In the genomic region with DNA sequence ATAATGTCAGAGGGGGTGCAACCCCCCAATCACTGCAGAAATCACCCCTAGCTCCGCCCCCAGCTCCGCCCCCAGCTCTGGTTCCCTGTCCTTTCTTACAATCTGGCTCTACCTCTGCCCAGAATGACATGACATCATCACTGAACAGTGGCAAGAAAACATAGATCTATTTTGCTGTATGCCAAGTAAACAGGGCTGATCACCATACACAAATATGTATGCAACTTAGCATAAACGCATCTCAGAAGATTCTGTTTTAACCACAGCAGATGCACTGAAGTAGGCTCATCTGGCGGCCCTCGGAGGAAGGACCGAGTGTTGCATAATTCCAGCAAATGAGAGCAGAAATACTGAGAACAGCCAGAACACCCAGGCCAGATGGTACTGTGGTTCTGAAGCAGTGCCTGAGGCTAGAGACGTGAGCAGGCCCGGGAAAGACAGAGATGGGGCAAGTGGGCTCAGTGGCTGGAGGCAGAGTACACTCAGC, we compare ENCODE assay signal across 8 cellular contexts.
DNase-seq lines count a peak whose midpoint lies in the region; ATAC-seq and TF ChIP-seq lines count a peak whose summit lies in the region.

No MANE protein-coding gene starts in this region.

- H3K18ac ChIP-seq in H9 (ENCODE audit: insufficient read length, low read depth, low read length), result peak overlapping the region; percentile 86

- H4K91ac ChIP-seq in H9 (ENCODE audit: insufficient read length, low read depth, low read length), result no peak overlapping the region

- H3K9me3 ChIP-seq in H9 (ENCODE audit: control insufficient read depth, low read depth, low read length) (no peaks in the 10 kb centered on the region), fibroblast of lung (ENCODE audit: control insufficient read depth, insufficient read depth, low read depth, low read length) (no peaks in the 10 kb centered on the region)

- H2AFZ ChIP-seq in H9 (ENCODE audit: low read length), result no peak overlapping the region
- no peak overlapping the region for H2AFZ ChIP-seq in fibroblast of lung (ENCODE audit: low read length)

- no peak overlapping the region for H3K23ac ChIP-seq in H9 (ENCODE audit: insufficient read length, low read depth, low read length)

- TF ChIP-seq CTCF in AG04449 (IDR thresholded peaks at IDR 0.05; ENCODE audit: insufficient read depth, low read length, missing control alignments) (no peak), H9 (conservative IDR thresholded peaks at IDR 0.05) (no peak), activated B cell treated with CpG ODN at 0.5 μM for 24 hours (IDR thresholded peaks at IDR 0.05) (no peak), fibroblast of lung (conservative IDR thresholded peaks at IDR 0.05 in 1 of 2, IDR thresholded peaks at IDR 0.05 in 1 of 2; ENCODE audit: low read depth in 1 of 2, low read length in 2 of 2) (no peak), GM13977 (IDR thresholded peaks at IDR 0.05; ENCODE audit: extremely low read depth, insufficient read depth, missing control alignments) (no peak)

- no peak overlapping the region for H2BK12ac ChIP-seq in H9 (ENCODE audit: insufficient read length, low read depth, low read length)

- peaks cover 2% of the 10 kb centered on the region for H3K79me1 ChIP-seq in H9 (ENCODE audit: insufficient read depth, low read depth, low read length, poor library complexity, severe bottlenecking)

- CTCF ChIA-PET in AG04449 (lab: Yijun Ruan, JAX), result interaction anchor here (0.7 to 3.9 kb wide), 8 partner anchors 11 to 83 kb away, joined by 3 to 17 read pairs (median 4); no protein-coding TSS in a partner anchor
- CTCF ChIA-PET in activated B cell treated with CpG ODN at 0.5 μM for 24 hours (lab: Charles Lee), result interaction anchor here (1.0 to 3.6 kb wide), 6 partner anchors 11 to 130 kb away, joined by 3 to 12 read pairs (median 4); no protein-coding TSS in a partner anchor

- no peaks in the 10 kb centered on the region for H3K79me2 ChIP-seq in H9 (ENCODE audit: insufficient read depth, low read length)
- H3K79me2 ChIP-seq in fibroblast of lung (ENCODE audit: control insufficient read depth, insufficient read depth, low read length), result peaks cover 49% of the 10 kb centered on the region

- no peak overlapping the region for H3K27ac ChIP-seq in H9 (ENCODE audit: insufficient read length, low read depth, low read length)
- peak overlapping the region; percentile 26 for H3K27ac ChIP-seq in fibroblast of lung (ENCODE audit: insufficient read depth, low read length)

- in situ Hi-C loops in GM13977 (cut with MboI; ENCODE audit: low pct_unique_long_range_greater_than_20kb, low sequenced_read_pairs, unreplicated experiment), result no loop called here

- H3K27ac Mint-ChIP-seq in H9, result peak overlapping the region in 2 of 3 experiments; percentile 27 to 56; a peak in 2 of 7 replicates
- H3K27ac Mint-ChIP-seq in activated B cell treated with CpG ODN at 0.5 μM for 24 hours, result peak overlapping the region; percentile 98

- H3K36me3 ChIP-seq in fibroblast of lung (ENCODE audit: control insufficient read depth, insufficient read depth, low read length), result no peaks in the 10 kb centered on the region

- no peak overlapping the region for H2BK15ac ChIP-seq in H9 (ENCODE audit: low read depth, low read length)

- H3K27me3 ChIP-seq in H9 (ENCODE audit: insufficient read depth, low read length), result no peaks in the 10 kb centered on the region
- no peaks in the 10 kb centered on the region for H3K27me3 ChIP-seq in fibroblast of lung (ENCODE audit: control insufficient read depth, insufficient read depth, low read length)

- no peak overlapping the region for H3K4ac ChIP-seq in H9 (ENCODE audit: low read depth, low read length)

- intact Hi-C loops in activated B cell treated with CpG ODN at 0.5 μM for 24 hours (cut with micrococcal nuclease), result loop anchor here (2.0 kb wide), 2 partner anchors 15 to 115 kb away; no protein-coding TSS in a partner anchor

- no peak overlapping the region for H4K8ac ChIP-seq in H9 (replicated peaks; ENCODE audit: insufficient read length, low read depth, low read length)

- H3K36me3 Mint-ChIP-seq in H9 (ENCODE audit: insufficient read depth in 1 of 3, low read depth in 3 of 3), result peaks cover 0 to 4% (median 1%) of the 10 kb centered on the region in 3 experiments; a peak in 1 of 7 replicates
- H3K36me3 Mint-ChIP-seq in activated B cell treated with CpG ODN at 0.5 μM for 24 hours (ENCODE audit: low read depth), result peaks cover 14% of the 10 kb centered on the region

- peak; percentile 6 for ATAC-seq in activated B cell treated with CpG ODN at 0.5 μM for 24 hours (ENCODE audit: low read depth)
- ATAC-seq in GM18861 (IDR thresholded peaks at IDR 0.05; ENCODE audit: unreplicated experiment), result no peak

- POLR2A ChIA-PET in AG04449 (lab: Yijun Ruan, JAX) (no interaction called here), activated B cell treated with CpG ODN at 0.5 μM for 24 hours (lab: Charles Lee) (interaction anchor here (1.0 to 1.9 kb wide), 6 partner anchors 11 to 66 kb away, joined by 3 to 11 read pairs (median 5); no protein-coding TSS in a partner anchor)

- WGBS in H9 (ENCODE audit: extremely low coverage, insufficient read length, low lambda C conversion rate), result no CpG with 5 or more reads among the region's 8 CpGs

- H2AK5ac ChIP-seq in H9 (ENCODE audit: insufficient read length, low read length), result no peak overlapping the region

- H3K4me3 Mint-ChIP-seq in H9 (no peak overlapping the region), activated B cell treated with CpG ODN at 0.5 μM for 24 hours (peak overlapping the region; percentile 66)

- H3K4me1 Mint-ChIP-seq in H9 (peaks cover 4 to 8% of the 10 kb centered on the region in 2 experiments; a peak in 3 of 4 replicates), activated B cell treated with CpG ODN at 0.5 μM for 24 hours (peaks cover 93% of the 10 kb centered on the region)

- H3K9me3 Mint-ChIP-seq in H9 (no peaks in the 10 kb centered on the region), activated B cell treated with CpG ODN at 0.5 μM for 24 hours (peaks cover 8% of the 10 kb centered on the region)

- no peak overlapping the region for H4K5ac ChIP-seq in H9 (ENCODE audit: insufficient read length, low read depth, low read length)

- H3K23me2 ChIP-seq in H9 (ENCODE audit: insufficient read length, low read depth, low read length, poor library complexity, severe bottlenecking), result no peaks in the 10 kb centered on the region

- peaks cover 2% of the 10 kb centered on the region; the same call in 1 of the 2 replicates for H3K4me1 ChIP-seq in H9 (ENCODE audit: insufficient read depth, low read length)
- peaks cover 9% of the 10 kb centered on the region for H3K4me1 ChIP-seq in fibroblast of lung (ENCODE audit: control insufficient read depth, extremely low read depth, insufficient read depth, low read length)

- H2BK20ac ChIP-seq in H9 (ENCODE audit: low read depth, low read length, poor library complexity, severe bottlenecking), result no peak overlapping the region

- H2BK120ac ChIP-seq in H9 (ENCODE audit: low read depth, low read length, poor library complexity, severe bottlenecking), result no peak overlapping the region

- H2BK5ac ChIP-seq in H9 (ENCODE audit: insufficient read length, low read length), result no peak overlapping the region

- no peak overlapping the region for H3K4me3 ChIP-seq in AG04449 (ENCODE audit: low read depth, low read length)
- no peak overlapping the region for H3K4me3 ChIP-seq in fibroblast of lung (replicated peaks in 1 of 4; ENCODE audit: control extremely low read depth in 1 of 4, insufficient read depth in 1 of 4, low read depth in 3 of 4, low read length in 4 of 4)
- no peak overlapping the region for H3K4me3 ChIP-seq in skeletal muscle cell (ENCODE audit: low read depth, low read length)

- H3T11ph ChIP-seq in H9 (ENCODE audit: low read length), result no peak overlapping the region

- DNase-seq in AG04449 (ENCODE audit: low read depth, low spot score), result peak; percentile 72
- no peak for DNase-seq in H9
- no peak for DNase-seq in activated B cell treated with CpG ODN at 0.5 μM for 24 hours
- DNase-seq in fibroblast of lung (ENCODE audit: low read depth in 2 of 2), result peak; percentile 57 to 84
- DNase-seq in skeletal muscle cell (ENCODE audit: low read depth), result peak; percentile 38
- no peak for DNase-seq in GM13977 (ENCODE audit: low spot score)
- no peak for DNase-seq in SW 1271 (lab: John Stamatoyannopoulos, UW)

- no peak overlapping the region; the same call in 1 of the 2 replicates for H3K14ac ChIP-seq in H9 (ENCODE audit: insufficient read depth, low read length)

- H3K4me2 ChIP-seq in H9 (ENCODE audit: insufficient read depth, insufficient read length, low read length), result no peak overlapping the region
- H3K4me2 ChIP-seq in fibroblast of lung (ENCODE audit: extremely low read depth, insufficient read depth, low read length), result no peak overlapping the region

- H4K20me1 ChIP-seq in H9 (ENCODE audit: control insufficient read depth, insufficient read depth, insufficient read length), result no peaks in the 10 kb centered on the region
- H4K20me1 ChIP-seq in fibroblast of lung (ENCODE audit: control insufficient read depth, extremely low read depth, insufficient read depth, low read length), result no peaks in the 10 kb centered on the region

- H3K56ac ChIP-seq in H9 (ENCODE audit: insufficient read length, low read depth, low read length), result no peak overlapping the region

- H3K9ac ChIP-seq in H9 (ENCODE audit: extremely low read depth, insufficient read length, low read length) (no peak overlapping the region), fibroblast of lung (ENCODE audit: insufficient read depth, low read length) (no peak overlapping the region)

- H3K27me3 Mint-ChIP-seq in H9 (ENCODE audit: low read depth), result no peaks in the 10 kb centered on the region
- no peaks in the 10 kb centered on the region for H3K27me3 Mint-ChIP-seq in activated B cell treated with CpG ODN at 0.5 μM for 24 hours

Comparison
In these comparisons a context has a peak if more than half of its experiments do, and no peak if none do; other contexts are left out.
1. DNase-seq: peak in AG04449 (single experiment), fibroblast of lung (2 of 2) and skeletal muscle cell (single experiment); none in H9 (single experiment), activated B cell treated with CpG ODN at 0.5 μM for 24 hours (single experiment), GM13977 (single experiment) and SW 1271 (0 of 2).